Comparison of ENCODE assay signal across 14 cellular contexts in genomic region chr2:9280204-9280603, GRCh38.
"Had no signal": no experiment of that assay in that cellular context is flagged by ENCODE, and none has a peak within 500 bp of the region (broad histone marks: within the 10 kb centered on the region; RNA-seq: fewer than 3 reads in every experiment).

No MANE protein-coding gene starts in this region.

- H3K27ac ChIP-seq: colonic mucosa, lower lobe of right lung, parathyroid adenoma, tibial artery had no signal

- ATAC-seq: activated T-cell treated with anti-CD3 and anti-CD28 coated beads, Interleukin-2, amount 50 U/mL, for 72 hours; left colon; lower lobe of right lung; stimulated activated naive B cell treated with anti-CD40 and anti-IgM and Interleukin-4, amounts not matched to agents 10 μg/mL and 1 μg/mL and 100 μg/mL, for 72 hours had no signal

- DNase-seq: activated CD4-positive, alpha-beta T cell treated with anti-CD3 and anti-CD28 coated beads, Interleukin-2, amount 10 ng/mL, durations not matched to agents 24 days and 14 days; activated CD4-positive, CD25-positive, alpha-beta regulatory T cell; activated CD8-positive, alpha-beta memory T cell treated with anti-CD3 and anti-CD28 coated beads, Interleukin-2, amount 50 U/mL, for 48 hours; activated gamma-delta T cell; activated T-cell treated with anti-CD3 and anti-CD28 coated beads, Interleukin-2, amount 50 U/mL, for 72 hours; amniotic stem cell; colonic mucosa; left colon; lower lobe of right lung; naive B cell; stimulated activated CD4-positive, alpha-beta T cell treated with anti-CD3 and anti-CD28 coated beads, Interleukin-4, amount 100 ng/mL, for 1 hour; stimulated activated naive B cell treated with anti-CD40 and anti-IgM and Interleukin-4, amounts not matched to agents 10 μg/mL and 1 μg/mL and 100 μg/mL, for 72 hours; tibial artery had no signal
